In the genomic region with DNA sequence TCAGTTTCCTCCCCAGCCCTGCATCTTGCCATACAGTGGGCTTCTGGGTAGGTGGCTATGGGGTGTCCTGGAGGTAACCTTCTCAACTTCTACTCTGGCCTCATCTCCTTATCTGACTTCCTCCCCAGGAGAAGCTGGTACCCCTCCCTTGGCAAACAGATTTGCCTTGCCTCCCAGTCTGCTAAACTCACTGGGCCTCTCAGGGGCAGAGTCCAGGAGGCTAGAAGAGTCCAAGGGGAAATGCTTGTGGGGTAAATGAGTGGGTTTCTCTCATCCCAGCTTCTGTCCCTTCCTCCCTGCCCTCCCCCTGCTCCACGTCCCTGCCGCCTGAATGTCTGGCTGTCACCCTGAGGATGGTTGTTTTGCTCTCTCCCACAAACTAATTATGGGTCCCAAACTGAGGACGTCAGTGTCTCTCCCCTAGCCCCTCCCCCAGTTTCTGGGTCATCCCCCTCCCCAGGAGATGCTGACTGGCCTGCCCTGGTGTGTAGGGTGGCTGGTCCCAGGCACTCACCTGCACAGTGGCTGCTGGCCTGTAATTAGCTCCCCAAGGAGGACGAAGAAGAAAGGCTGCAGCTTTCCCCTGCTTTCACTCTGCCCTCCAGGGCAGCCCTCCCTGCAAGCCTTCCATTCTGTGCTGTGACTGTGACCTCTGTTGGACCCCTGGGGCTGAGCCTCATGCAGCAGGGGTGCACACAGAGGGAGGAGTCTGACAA, we compare ENCODE assay signal across 11 cellular contexts. TPM values are rescaled to one million over a fixed set of nuclear protein-coding genes. Genes with fewer than 3 reads are reported as not detected.
A peak's percentile ranks its signal among the peaks of the same experiment; 100 is the strongest.
DNase-seq lines count a peak whose midpoint lies in the region; ATAC-seq and TF ChIP-seq lines count a peak whose summit lies in the region.
"Had no signal": no experiment of that assay in that cellular context is flagged by ENCODE, and none has a peak within 500 bp of the region (broad histone marks: within the 10 kb centered on the region; RNA-seq: fewer than 3 reads in every experiment).

A gene (minus strand): TSS at position 695 of the 716 bp plus-strand sequence.

- no peaks in the 10 kb centered on the region for H3K9me3 Mint-ChIP-seq in chondrocyte (ENCODE audit: low read depth)

- H3K27me3 ChIP-seq in IMR-90 (ENCODE audit: control insufficient read depth, insufficient read depth, low read length) (no peaks in the 10 kb centered on the region), mucosa of rectum (ENCODE audit: control insufficient read depth in 2 of 2, insufficient read depth in 2 of 2, low read length in 2 of 2) (no peaks in the 10 kb centered on the region), suprapubic skin (no peaks in the 10 kb centered on the region)

- DNase-seq in IMR-90 (no peak), chondrocyte (ENCODE audit: low spot score) (no peak), suprapubic skin (ENCODE audit: low spot score in 2 of 2) (no peak), NCI-H128 (lab: John Stamatoyannopoulos, UW; ENCODE audit: unreplicated experiment) (no peak), NCI-H187 treated with DMSO at 0.1 percent for 48 hours (lab: John Stamatoyannopoulos, UW) (no peak)
- DNase-seq: activated T-cell treated with anti-CD3 and anti-CD28 coated beads, Interleukin-2, amount 50 U/mL, for 1 hour; NCI-H2029 treated with DMSO at 0.1 percent for 48 hours had no signal

- no peak within 1 kb of the TSS for H3K4me3 ChIP-seq in IMR-90 (ENCODE audit: insufficient read depth, low read depth, low read length)
- H3K4me3 ChIP-seq in mucosa of rectum (ENCODE audit: low read length in 2 of 2): peak within 1 kb of the TSS; percentile 27 to 37
- no peak within 1 kb of the TSS for H3K4me3 ChIP-seq in suprapubic skin

- TF ChIP-seq CTCF in IMR-90 (conservative IDR thresholded peaks at IDR 0.05; ENCODE audit: low read depth, low read length) (no peak), chondrocyte (IDR thresholded peaks at IDR 0.05) (no peak), suprapubic skin (IDR thresholded peaks at IDR 0.05) (no peak)

- H3K27ac Mint-ChIP-seq in chondrocyte (ENCODE audit: unreplicated experiment): peak within 1 kb of the TSS; percentile 90

- H2BK5ac ChIP-seq in IMR-90 (ENCODE audit: low read depth, low read length, poor library complexity, severe bottlenecking): peak within 1 kb of the TSS; percentile 61

- peak within 1 kb of the TSS; percentile 36 for H4K91ac ChIP-seq in IMR-90 (ENCODE audit: insufficient read depth, low read depth, low read length)

- H3K4ac ChIP-seq in IMR-90 (ENCODE audit: low read depth, low read length): peak within 1 kb of the TSS; percentile 77

- H3K4me1 ChIP-seq in IMR-90 (ENCODE audit: control insufficient read depth, insufficient read depth, low read length) (peaks cover 60% of the 10 kb centered on the region), mucosa of rectum (ENCODE audit: control insufficient read depth in 2 of 2, insufficient read depth in 2 of 2, low read length in 2 of 2) (peaks cover 60 to 63% of the 10 kb centered on the region in 2 donors), suprapubic skin (peaks cover 81% of the 10 kb centered on the region)

- peak within 1 kb of the TSS; percentile 64 for H2AK5ac ChIP-seq in IMR-90 (ENCODE audit: low read depth, low read length)

- peak within 1 kb of the TSS; percentile 49; the same call in 1 of the 2 replicates for H3K9ac ChIP-seq in IMR-90 (ENCODE audit: low read depth, low read length)
- H3K9ac ChIP-seq in mucosa of rectum (ENCODE audit: low read depth in 1 of 2, low read length in 2 of 2): peak within 1 kb of the TSS; percentile 45 to 68

- H3K36me3 Mint-ChIP-seq in chondrocyte (ENCODE audit: low read depth): peaks cover 43% of the 10 kb centered on the region

- H3K4me3 Mint-ChIP-seq in chondrocyte (ENCODE audit: unreplicated experiment): peak within 1 kb of the TSS; percentile 33

- H2BK15ac ChIP-seq in IMR-90 (ENCODE audit: low read depth, low read length): peak within 1 kb of the TSS; percentile 65; the same call in 1 of the 3 replicates

- intact Hi-C loops in IMR-90 (cut with micrococcal nuclease): no loop called here

- peak within 1 kb of the TSS in 1 of 2 experiments; percentile 49; a peak in 2 of 4 replicates for H4K8ac ChIP-seq in IMR-90 (ENCODE audit: low read depth in 2 of 2, low read length in 2 of 2)

- H3K4me1 Mint-ChIP-seq in chondrocyte (ENCODE audit: low read depth): peaks cover 74% of the 10 kb centered on the region

- ATAC-seq in IMR-90 (ENCODE audit: low read depth) (no peak), GM18867 (IDR thresholded peaks at IDR 0.05; ENCODE audit: unreplicated experiment) (no peak), HG02610 (IDR thresholded peaks at IDR 0.05; ENCODE audit: unreplicated experiment) (no peak)

- H3K36me3 ChIP-seq in IMR-90 (ENCODE audit: control insufficient read depth, insufficient read depth, low read length) (peaks cover 69% of the 10 kb centered on the region), mucosa of rectum (ENCODE audit: control insufficient read depth in 2 of 2, insufficient read depth in 2 of 2, low read length in 2 of 2) (peaks cover 27 to 42% of the 10 kb centered on the region in 2 donors), suprapubic skin (peaks cover 46% of the 10 kb centered on the region)

- CTCF ChIA-PET in IMR-90 (lab: Yijun Ruan, JAX): no interaction called here

- no TSS peak for BruUV-seq in IMR-90 (replicated peaks; lab: Mats Ljungman, UMichigan)

- in situ Hi-C loops in IMR-90 (cut with MboI; ENCODE audit: low sequenced_read_pairs): no loop called here

- peak within 1 kb of the TSS; percentile 41; the same call in 1 of the 2 replicates for H3K23ac ChIP-seq in IMR-90 (ENCODE audit: low read depth, low read length)

- H3K27ac ChIP-seq in IMR-90 (ENCODE audit: insufficient read depth, low read length): peak within 1 kb of the TSS; percentile 80
- H3K27ac ChIP-seq in mucosa of rectum (ENCODE audit: low read depth in 2 of 2, low read length in 2 of 2): peak within 1 kb of the TSS; percentile 85 to 93
- H3K27ac ChIP-seq in suprapubic skin: peak within 1 kb of the TSS; percentile 91

- TF ChIP-seq POLR2A in IMR-90 (IDR thresholded peaks at IDR 0.05; ENCODE audit: low read depth, low read length): no peak
- no peak for TF ChIP-seq POLR2A in suprapubic skin (IDR thresholded peaks at IDR 0.05)

- H3K4me2 ChIP-seq in IMR-90 (ENCODE audit: low read depth, low read length): peak within 1 kb of the TSS; percentile 32

- no peak for TF ChIP-seq EP300 in suprapubic skin (IDR thresholded peaks at IDR 0.05)

- H3K9me3 ChIP-seq in IMR-90 (ENCODE audit: control insufficient read depth, insufficient read depth, low read length): no peaks in the 10 kb centered on the region
- no peaks in the 10 kb centered on the region for H3K9me3 ChIP-seq in mucosa of rectum (ENCODE audit: control insufficient read depth in 2 of 2, low read length in 2 of 2)
- H3K9me3 ChIP-seq in suprapubic skin: no peaks in the 10 kb centered on the region

- dilution Hi-C loops in IMR-90 (cut with HindIII; ENCODE audit: low sequenced_read_pairs, unreplicated experiment): no loop called here

- no peaks in the 10 kb centered on the region for H3K27me3 Mint-ChIP-seq in chondrocyte (ENCODE audit: low read depth)

- H3K79me1 ChIP-seq in IMR-90 (ENCODE audit: low read depth in 1 of 2, low read length in 2 of 2): peaks cover 44 to 94% of the 10 kb centered on the region in 2 experiments

- POLR2A ChIA-PET in IMR-90 (lab: Charles Lee; ENCODE audit: unreplicated experiment): interaction anchor here (1.1 kb wide), 1 partner anchor 11 kb away, joined by 5 read pairs; no protein-coding TSS in a partner anchor

- peak within 1 kb of the TSS; percentile 62 for H3K18ac ChIP-seq in IMR-90 (ENCODE audit: low read depth, low read length)

- WGBS in IMR-90 (ENCODE audit: extremely low coverage in 2 of 2, insufficient read length in 1 of 2), 2 experiments: no CpG with 5 or more reads among the region's 4 CpGs
- WGBS in suprapubic skin: 83% methylated on average over 4 of the region's 4 CpGs

- peak within 1 kb of the TSS; percentile 60 for H3K14ac ChIP-seq in IMR-90 (replicated peaks; ENCODE audit: low read depth, low read length)

- H2AFZ ChIP-seq in IMR-90 (replicated peaks; ENCODE audit: low read length, poor library complexity): peak within 1 kb of the TSS; percentile 23

- peak within 1 kb of the TSS; percentile 61; the same call in 1 of the 2 replicates for H2BK120ac ChIP-seq in IMR-90 (ENCODE audit: low read depth, low read length)

- H4K20me1 ChIP-seq in IMR-90 (ENCODE audit: insufficient read depth, low read length): peaks cover 82% of the 10 kb centered on the region

- peak within 1 kb of the TSS; percentile 19 for H2AK9ac ChIP-seq in IMR-90 (replicated peaks; ENCODE audit: low read depth, low read length, poor library complexity)

- H3K56ac ChIP-seq in IMR-90 (ENCODE audit: extremely low read depth, insufficient read depth, low read length): no peak within 1 kb of the TSS

- peaks cover 47% of the 10 kb centered on the region for H3K9me1 ChIP-seq in IMR-90 (ENCODE audit: insufficient read depth, low read length)

- H4K5ac ChIP-seq in IMR-90 (ENCODE audit: low read depth, low read length): peak within 1 kb of the TSS; percentile 33

- peak within 1 kb of the TSS; percentile 20; the same call in 1 of the 2 replicates for H2BK20ac ChIP-seq in IMR-90 (ENCODE audit: low read depth, low read length)

- TF ChIP-seq RAD21 in IMR-90 (IDR thresholded peaks at IDR 0.05; ENCODE audit: low read length): no peak

TF ChIP-seq in IMR-90, 13 proteins besides CTCF, POLR2A, EP300 and RAD21 (continues in another document):
- TF ChIP-seq RFX5 (IDR thresholded peaks at IDR 0.05; ENCODE audit: low read depth, low read length) (no peak), NFE2L2 (IDR thresholded peaks at IDR 0.05; ENCODE audit: low read depth, low read length) (no peak), MXI1 (IDR thresholded peaks at IDR 0.05; ENCODE audit: borderline replicate concordance, low read depth, low read length) (no peak), BHLHE40 (IDR thresholded peaks at IDR 0.05; ENCODE audit: low read depth, low read length) (no peak), CEBPB (IDR thresholded peaks at IDR 0.05; ENCODE audit: low read depth, low read length) (no peak), CHD1 (IDR thresholded peaks at IDR 0.05; ENCODE audit: low read depth, low read length) (no peak), RCOR1 (IDR thresholded peaks at IDR 0.05; ENCODE audit: insufficient replicate concordance, low read length) (no peak), MAFK (IDR thresholded peaks at IDR 0.05; ENCODE audit: low read depth, low read length) (no peak)
- TF ChIP-seq, protein P1, sequence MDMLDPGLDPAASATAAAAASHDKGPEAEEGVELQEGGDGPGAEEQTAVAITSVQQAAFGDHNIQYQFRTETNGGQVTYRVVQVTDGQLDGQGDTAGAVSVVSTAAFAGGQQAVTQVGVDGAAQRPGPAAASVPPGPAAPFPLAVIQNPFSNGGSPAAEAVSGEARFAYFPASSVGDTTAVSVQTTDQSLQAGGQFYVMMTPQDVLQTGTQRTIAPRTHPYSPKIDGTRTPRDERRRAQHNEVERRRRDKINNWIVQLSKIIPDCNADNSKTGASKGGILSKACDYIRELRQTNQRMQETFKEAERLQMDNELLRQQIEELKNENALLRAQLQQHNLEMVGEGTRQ (IDR thresholded peaks at IDR 0.05; ENCODE audit: low read depth, low read length): no peak

RNA-seq across cellular contexts. Expression of the gene that starts here (rescaled TPM):
- total RNA-seq in IMR-90 (2012; rRNA removed): not detected in 2 replicates
- not detected in 2 replicates for polyA plus RNA-seq in IMR-90 (2012; rRNA removed)
- not detected in 2 replicates for polyA plus RNA-seq in IMR-90 (2012; cell fraction: cytosol; rRNA removed)
- not detected in 2 replicates for polyA plus RNA-seq in IMR-90 (2012; cell fraction: nucleus; rRNA removed; ENCODE audit: low replicate concordance)
- total RNA-seq in chondrocyte: not detected in 3 replicates
- not detected for total RNA-seq in suprapubic skin
- total RNA-seq: lung microvascular endothelial cell had no signal

Comparison
In these comparisons a context has a peak if more than half of its experiments do, and no peak if none do; other contexts are left out.
1. H3K4me3 ChIP-seq: peak in mucosa of rectum (2 of 2); none in IMR-90 (single experiment) and suprapubic skin (single experiment).
2. Peak in every context shown above with its lines, with median percentiles within 50 percentile points of each other: H3K27ac ChIP-seq.